In the genomic region with DNA sequence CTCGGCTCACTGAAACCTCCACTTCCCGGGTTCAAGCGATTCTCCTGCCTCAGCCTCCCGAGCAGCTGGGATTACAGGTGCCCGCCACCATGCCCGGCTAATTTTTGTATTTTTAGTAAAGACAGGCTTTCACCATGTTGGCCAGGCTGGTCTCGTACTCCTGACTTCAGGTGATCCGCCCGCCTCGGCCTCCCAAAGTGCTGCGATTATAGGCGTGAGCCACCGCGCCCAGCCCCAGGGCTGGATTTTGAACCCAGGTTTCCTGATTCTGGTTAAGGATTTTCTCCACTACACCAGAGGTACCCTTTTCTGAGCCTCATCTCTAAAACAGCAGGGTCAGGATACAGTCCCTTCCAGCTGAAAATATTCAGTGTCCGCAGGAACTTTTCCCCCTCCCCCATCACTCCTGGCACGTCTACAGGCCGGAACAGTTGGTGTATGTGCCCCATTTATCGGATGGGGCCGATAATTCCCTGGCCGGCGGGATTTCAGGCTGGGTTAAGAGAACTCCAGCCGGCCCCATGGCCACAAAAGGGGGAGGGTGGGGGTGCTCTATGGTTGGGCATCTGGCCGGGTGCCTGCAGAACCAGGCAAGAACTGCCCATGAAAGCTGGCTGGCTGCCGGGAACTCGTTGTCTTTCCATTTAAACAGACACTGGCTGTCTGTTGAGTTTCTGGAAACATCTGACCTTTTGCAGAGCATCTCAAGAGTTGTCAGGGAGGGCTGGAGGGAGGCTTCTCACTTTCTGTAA, we compare ENCODE assay signal across 8 cellular contexts. TPM values are rescaled to one million over a fixed set of nuclear protein-coding genes. Genes with fewer than 3 reads are reported as not detected.
A peak's percentile ranks its signal among the peaks of the same experiment; 100 is the strongest.
DNase-seq lines count a peak whose midpoint lies in the region; ATAC-seq and TF ChIP-seq lines count a peak whose summit lies in the region.

No MANE protein-coding gene starts in this region.

- no peak overlapping the region for H3K18ac ChIP-seq in IMR-90 (ENCODE audit: low read depth, low read length)

- no peaks in the 10 kb centered on the region for H3K9me1 ChIP-seq in IMR-90 (ENCODE audit: insufficient read depth, low read length)

- H2BK20ac ChIP-seq in IMR-90 (ENCODE audit: low read depth, low read length) = no peak overlapping the region

- no peak for TF ChIP-seq RAD21 in IMR-90 (IDR thresholded peaks at IDR 0.05; ENCODE audit: low read length)

- DNase-seq in IMR-90 = no peak
- peak; percentile 88 for DNase-seq in inferior parietal cortex (ENCODE audit: extremely low spot score)
- DNase-seq in sciatic nerve (ENCODE audit: low spot score) = peak; percentile 91
- DNase-seq in CD14-positive monocyte (ENCODE audit: low spot score) = no peak
- DNase-seq in stimulated activated CD4-positive, alpha-beta T cell treated with anti-CD3 and anti-CD28 coated beads, Interleukin-4, amount 100 ng/mL, for 4 hours = no peak
- DNase-seq in central memory CD4-positive, alpha-beta T cell = no peak
- DNase-seq in ACHN = no peak

- no peaks in the 10 kb centered on the region for H3K79me1 ChIP-seq in IMR-90 (ENCODE audit: low read depth in 1 of 2, low read length in 2 of 2)

- no peaks in the 10 kb centered on the region for H3K9me3 ChIP-seq in IMR-90 (ENCODE audit: control insufficient read depth, insufficient read depth, low read length)

- H3K4me1 Mint-ChIP-seq in brain (peaks cover 12% of the 10 kb centered on the region), CD14-positive monocyte (peaks cover 40% of the 10 kb centered on the region)

- no peak overlapping the region for H3K27ac ChIP-seq in IMR-90 (ENCODE audit: insufficient read depth, low read length)

- no peak; the same call in 1 of the 2 replicates for ATAC-seq in IMR-90 (ENCODE audit: low read depth)
- peak; percentile 89 for ATAC-seq in sciatic nerve

- H3K56ac ChIP-seq in IMR-90 (ENCODE audit: extremely low read depth, insufficient read depth, low read length) = no peak overlapping the region

- H3K9me3 Mint-ChIP-seq in brain (peaks cover 0 to 2% (median 0%) of the 10 kb centered on the region in 5 experiments), CD14-positive monocyte (peaks cover 0 to 3% (median 0%) of the 10 kb centered on the region in 7 donors)

- H3K9ac ChIP-seq in IMR-90 (ENCODE audit: low read depth, low read length) = no peak overlapping the region

- H3K27ac Mint-ChIP-seq in brain (peak overlapping the region in 4 of 5 experiments; percentile 78 to 84 (median 84)), CD14-positive monocyte (peak overlapping the region in 1 of 7 donors; percentile 20)

- H3K4me2 ChIP-seq in IMR-90 (ENCODE audit: low read depth, low read length) = no peak overlapping the region

- CTCF ChIA-PET in IMR-90 (lab: Yijun Ruan, JAX) = no interaction called here

- no peak overlapping the region for H2AK9ac ChIP-seq in IMR-90 (replicated peaks; ENCODE audit: low read depth, low read length, poor library complexity)

- no peak overlapping the region for H2BK5ac ChIP-seq in IMR-90 (ENCODE audit: low read depth, low read length, poor library complexity, severe bottlenecking)

- H3K27me3 Mint-ChIP-seq in brain (peaks cover 7% of the 10 kb centered on the region), CD14-positive monocyte (ENCODE audit: low read depth in 3 of 3) (peaks cover 1 to 10% (median 1%) of the 10 kb centered on the region in 3 donors)

- H3K4me3 Mint-ChIP-seq in brain (no peak overlapping the region), CD14-positive monocyte (no peak overlapping the region)

- intact Hi-C loops in IMR-90 (cut with micrococcal nuclease) = no loop called here
- intact Hi-C loops in sciatic nerve (cut with DNase I) = no loop called here
- intact Hi-C loops in CD14-positive monocyte (cut with micrococcal nuclease) = no loop called here

- in situ Hi-C loops in IMR-90 (cut with MboI; ENCODE audit: low sequenced_read_pairs) (no loop called here), ACHN (cut with HindIII; ENCODE audit: low pct_ligation_motif_present, low pct_unique_long_range_greater_than_20kb, low sequenced_read_pairs) (no loop called here)

- H4K20me1 ChIP-seq in IMR-90 (ENCODE audit: insufficient read depth, low read length) = no peaks in the 10 kb centered on the region

- BruUV-seq in IMR-90 (replicated peaks; lab: Mats Ljungman, UMichigan) = no TSS peak

- H4K8ac ChIP-seq in IMR-90 (ENCODE audit: low read depth in 2 of 2, low read length in 2 of 2) = peak overlapping the region; percentile 30 to 37; a peak in 3 of 4 replicates

- dilution Hi-C loops in IMR-90 (cut with HindIII; ENCODE audit: low sequenced_read_pairs, unreplicated experiment) = no loop called here

- peak overlapping the region; percentile 32; the same call in 1 of the 2 replicates for H3K14ac ChIP-seq in IMR-90 (replicated peaks; ENCODE audit: low read depth, low read length)

- WGBS in IMR-90 (ENCODE audit: extremely low coverage in 2 of 2, insufficient read length in 1 of 2), 2 experiments = 86% methylated on average over 8 of the region's 25 CpGs; no CpG with 5 or more reads in 1 of the 2 experiments

- H3K23ac ChIP-seq in IMR-90 (ENCODE audit: low read depth, low read length) = no peak overlapping the region

- H4K5ac ChIP-seq in IMR-90 (ENCODE audit: low read depth, low read length) = peak overlapping the region; percentile 34; the same call in 1 of the 2 replicates

- 0 out of 2 replicates have a peak overlapping the region, but pooled peaks have one; percentile 18 for H2AK5ac ChIP-seq in IMR-90 (ENCODE audit: low read depth, low read length)

- peaks cover 3% of the 10 kb centered on the region for H3K4me1 ChIP-seq in IMR-90 (ENCODE audit: control insufficient read depth, insufficient read depth, low read length)

- H3K36me3 ChIP-seq in IMR-90 (ENCODE audit: control insufficient read depth, insufficient read depth, low read length) = no peaks in the 10 kb centered on the region

- H2BK15ac ChIP-seq in IMR-90 (ENCODE audit: low read depth, low read length) = 0 out of 3 replicates have a peak overlapping the region, but pooled peaks have one; percentile 12

- no peak overlapping the region for H3K4ac ChIP-seq in IMR-90 (ENCODE audit: low read depth, low read length)

- no peak overlapping the region for H3K4me3 ChIP-seq in IMR-90 (ENCODE audit: insufficient read depth, low read depth, low read length)

- H2BK120ac ChIP-seq in IMR-90 (ENCODE audit: low read depth, low read length) = peak overlapping the region; percentile 19; the same call in 1 of the 2 replicates

- TF ChIP-seq CTCF in IMR-90 (conservative IDR thresholded peaks at IDR 0.05; ENCODE audit: low read depth, low read length) = no peak
- TF ChIP-seq CTCF in brain (conservative IDR thresholded peaks at IDR 0.05) = no peak
- TF ChIP-seq CTCF in CD14-positive monocyte (IDR thresholded peaks at IDR 0.05) = no peak

- H4K91ac ChIP-seq in IMR-90 (ENCODE audit: insufficient read depth, low read depth, low read length) = peak overlapping the region; percentile 15; the same call in 1 of the 2 replicates

- TF ChIP-seq POLR2A in IMR-90 (IDR thresholded peaks at IDR 0.05; ENCODE audit: low read depth, low read length) = no peak

- H3K36me3 Mint-ChIP-seq in brain = no peaks in the 10 kb centered on the region
- no peaks in the 10 kb centered on the region for H3K36me3 Mint-ChIP-seq in CD14-positive monocyte

- POLR2A ChIA-PET in IMR-90 (lab: Charles Lee; ENCODE audit: unreplicated experiment) = no interaction called here

- H2AFZ ChIP-seq in IMR-90 (replicated peaks; ENCODE audit: low read length, poor library complexity) = peak overlapping the region; percentile 78

- peaks cover 5% of the 10 kb centered on the region for H3K27me3 ChIP-seq in IMR-90 (ENCODE audit: control insufficient read depth, insufficient read depth, low read length)

TF ChIP-seq in IMR-90, 13 proteins besides CTCF, POLR2A, EP300 and RAD21:
- TF ChIP-seq CHD1 (IDR thresholded peaks at IDR 0.05; ENCODE audit: low read depth, low read length) (no peak), MAZ (IDR thresholded peaks at IDR 0.05; ENCODE audit: borderline replicate concordance, low read depth, low read length) (no peak), FOS (IDR thresholded peaks at IDR 0.05; ENCODE audit: low read depth, low read length) (no peak), NFE2L2 (IDR thresholded peaks at IDR 0.05; ENCODE audit: low read depth, low read length) (no peak), RFX5 (IDR thresholded peaks at IDR 0.05; ENCODE audit: low read depth, low read length) (no peak), MXI1 (IDR thresholded peaks at IDR 0.05; ENCODE audit: borderline replicate concordance, low read depth, low read length) (no peak), BHLHE40 (IDR thresholded peaks at IDR 0.05; ENCODE audit: low read depth, low read length) (no peak), MAFK (IDR thresholded peaks at IDR 0.05; ENCODE audit: low read depth, low read length) (no peak), SMC3 (IDR thresholded peaks at IDR 0.05; ENCODE audit: low read depth, low read length) (no peak), CEBPB (IDR thresholded peaks at IDR 0.05; ENCODE audit: low read depth, low read length) (no peak)

RNA-seq across cellular contexts. Expression of gene SEMA4B, which starts 26.8 kb away (rescaled TPM):
- 5.0 and 6.9 TPM in 2 replicates for total RNA-seq in IMR-90 (2012; rRNA removed)
- polyA plus RNA-seq in IMR-90 (2012; rRNA removed) = 22.5 and 27.5 TPM in 2 replicates
- 12.9 and 29.8 TPM in 2 replicates for polyA plus RNA-seq in IMR-90 (2012; cell fraction: cytosol; rRNA removed)
- 23.9 and 48.0 TPM in 2 replicates for polyA plus RNA-seq in IMR-90 (2012; cell fraction: nucleus; rRNA removed; ENCODE audit: low replicate concordance)
- polyA plus RNA-seq in brain (ENCODE audit: insufficient read depth, low read depth, low replicate concordance) = 24.1 TPM
- 55.9 TPM for total RNA-seq in sciatic nerve
- polyA plus RNA-seq in CD14-positive monocyte = 10 to 100 TPM; 13.2 to 22.0 TPM

RNA-seq across cellular contexts. Expression of gene CIB1, which starts 59.4 kb away (rescaled TPM):
- total RNA-seq in IMR-90 (2012; rRNA removed) (29.4 and 31.5 TPM in 2 replicates), sciatic nerve (43.3 TPM)
- polyA plus RNA-seq in IMR-90 (2012; rRNA removed) (94.1 and 102 TPM in 2 replicates), brain (ENCODE audit: insufficient read depth, low read depth, low replicate concordance) (40.0 TPM), CD14-positive monocyte (100 to 1,000 TPM; 169 to 197 TPM)
- 72.2 and 86.5 TPM in 2 replicates for polyA plus RNA-seq in IMR-90 (2012; cell fraction: cytosol; rRNA removed)
- polyA plus RNA-seq in IMR-90 (2012; cell fraction: nucleus; rRNA removed; ENCODE audit: low replicate concordance) = 53.8 and 83.0 TPM in 2 replicates

RNA-seq across cellular contexts. Expression of gene GDPGP1, which starts 59.7 kb away (rescaled TPM):
- total RNA-seq in IMR-90 (2012; rRNA removed) (3.9 and 4.1 TPM in 2 replicates), sciatic nerve (5.4 TPM)
- polyA plus RNA-seq in IMR-90 (2012; rRNA removed) (1.3 and 2.3 TPM in 2 replicates), brain (ENCODE audit: insufficient read depth, low read depth, low replicate concordance) (0.76 TPM), CD14-positive monocyte (under 1 TPM; 0.53 to 0.91 TPM)
- polyA plus RNA-seq in IMR-90 (2012; cell fraction: cytosol; rRNA removed) = 1.7 and 2.0 TPM in 2 replicates
- 2.9 and 3.1 TPM in 2 replicates for polyA plus RNA-seq in IMR-90 (2012; cell fraction: nucleus; rRNA removed; ENCODE audit: low replicate concordance)

Comparison
In these comparisons a context has a peak if more than half of its experiments do, and no peak if none do; other contexts are left out.
1. DNase-seq: peak in inferior parietal cortex (single experiment) and sciatic nerve (single experiment); none in IMR-90 (single experiment), CD14-positive monocyte (single experiment), stimulated activated CD4-positive, alpha-beta T cell treated with anti-CD3 and anti-CD28 coated beads, Interleukin-4, amount 100 ng/mL, for 4 hours (0 of 2), central memory CD4-positive, alpha-beta T cell (single experiment) and ACHN (single experiment).